Comparison of ENCODE assay signal across 16 cellular contexts in the genomic region with DNA sequence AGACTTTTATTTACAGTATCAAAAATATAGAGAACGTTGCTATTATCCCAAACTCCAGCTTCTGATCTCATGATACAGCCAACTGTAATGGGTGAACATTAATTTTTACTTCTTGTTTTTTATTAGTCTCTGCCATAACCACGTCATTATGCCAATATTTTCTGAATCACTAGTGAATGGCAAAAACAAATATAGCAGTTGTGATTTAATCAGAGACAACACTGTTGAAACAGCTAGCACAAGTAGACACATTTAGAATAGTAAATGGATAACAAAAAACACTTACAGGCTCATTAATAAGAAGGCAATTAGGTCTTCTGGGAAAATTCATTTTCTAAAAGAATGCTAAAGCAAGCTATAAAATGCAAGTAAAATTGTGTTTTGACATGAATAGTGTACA. TPM values are rescaled to one million over a fixed set of nuclear protein-coding genes. Genes with fewer than 3 reads are reported as not detected.
DNase-seq lines count a peak whose midpoint lies in the region; ATAC-seq, FAIRE-seq and TF ChIP-seq lines count a peak whose summit lies in the region.
"Had no signal": no experiment of that assay in that cellular context is flagged by ENCODE, and none has a peak within 500 bp of the region (broad histone marks: within the 10 kb centered on the region; RNA-seq: fewer than 3 reads in every experiment).

No MANE protein-coding gene starts in this region.

- intact Hi-C loops in right lobe of liver (cut with DNase I) (no loop called here), HepG2 (cut with micrococcal nuclease; ENCODE audit: unreplicated experiment) (loop anchor here (10.0 kb wide), 1 partner anchor 507 kb away; no protein-coding TSS in a partner anchor)

- POLR2A ChIA-PET in HepG2 (lab: Yijun Ruan, JAX) = interaction anchor here (1.4 to 2.8 kb wide), 2 partner anchors 8 to 13 kb away, joined by 5 to 19 read pairs; partner anchors contain the start of gene PTPRK

- CTCF ChIA-PET in HepG2 (lab: Yijun Ruan, JAX; ENCODE audit: low intra/inter-chr PET ratio, low total read pairs) = no interaction called here

- no peaks in the 10 kb centered on the region for H3K9me3 ChIP-seq in right lobe of liver
- H3K9me3 ChIP-seq in HepG2 (ENCODE audit: low read length) = no peaks in the 10 kb centered on the region
- no peaks in the 10 kb centered on the region for H3K9me3 ChIP-seq in astrocyte (ENCODE audit: insufficient read depth, low read depth, low read length)
- no peaks in the 10 kb centered on the region for H3K9me3 ChIP-seq in trophoblast cell (ENCODE audit: insufficient read depth, low read depth, low read length)
- no peaks in the 10 kb centered on the region for H3K9me3 ChIP-seq in HAP-1
- H3K9me3 ChIP-seq: MG63 had no signal

- H3K9me3 Mint-ChIP-seq in astrocyte (ENCODE audit: unreplicated experiment) = no peaks in the 10 kb centered on the region

- H2BK5ac ChIP-seq in trophoblast cell (ENCODE audit: low read depth, low read length, poor library complexity) = no peak overlapping the region

- no peak overlapping the region for H3K23ac ChIP-seq in trophoblast cell (ENCODE audit: low read length)

- H3K27me3 ChIP-seq in right lobe of liver = no peaks in the 10 kb centered on the region
- no peaks in the 10 kb centered on the region for H3K27me3 ChIP-seq in HepG2 (ENCODE audit: control insufficient read depth in 1 of 2, insufficient read depth in 2 of 2, low read length in 2 of 2)
- H3K27me3 ChIP-seq in astrocyte (ENCODE audit: insufficient read depth, low read length) = no peaks in the 10 kb centered on the region
- no peaks in the 10 kb centered on the region for H3K27me3 ChIP-seq in trophoblast cell (ENCODE audit: insufficient read depth, low read length)
- no peaks in the 10 kb centered on the region for H3K27me3 ChIP-seq in HAP-1 (ENCODE audit: low read depth)
- H3K27me3 ChIP-seq: MG63 had no signal

- DNase-seq in right lobe of liver (no peak), HepG2 (ENCODE audit: low spot score) (no peak), astrocyte (ENCODE audit: low read depth) (no peak), trophoblast cell (no peak), HuH-7 (ENCODE audit: low spot score) (no peak), COLO668 (lab: John Stamatoyannopoulos, UW; ENCODE audit: unreplicated experiment) (no peak), HAP-1 (ENCODE audit: low spot score in 2 of 2) (no peak)
- DNase-seq: COR-L47, MG63, NCI-H187, NCI-H2171, NCI-H446, SIG-M5 had no signal

- peaks cover 89% of the 10 kb centered on the region for H3K79me2 ChIP-seq in HepG2 (ENCODE audit: insufficient read depth, low read length)
- H3K79me2 ChIP-seq in astrocyte (ENCODE audit: insufficient read depth, low read length) = peaks cover 96% of the 10 kb centered on the region
- H3K79me2 ChIP-seq in trophoblast cell (ENCODE audit: control insufficient read depth, insufficient read depth, low read length, poor library complexity) = no peaks in the 10 kb centered on the region

- peak overlapping the region; percentile 76 to 86 (median 85) for H3K27ac ChIP-seq in right lobe of liver
- H3K27ac ChIP-seq in HepG2 (ENCODE audit: extremely low read length, insufficient read depth, low read length) = no peak overlapping the region
- no peak overlapping the region for H3K27ac ChIP-seq in astrocyte (ENCODE audit: low read depth, low read length)
- no peak overlapping the region for H3K27ac ChIP-seq in trophoblast cell (ENCODE audit: low read depth, low read length)
- H3K27ac ChIP-seq: C4-2B, KMS-11 had no signal

- peaks cover 67% of the 10 kb centered on the region for H3K4me1 Mint-ChIP-seq in astrocyte (ENCODE audit: low read depth, unreplicated experiment)

- no peak for TF ChIP-seq EP300 in HepG2 (IDR thresholded peaks at IDR 0.05; ENCODE audit: low read depth in 2 of 2, low read length in 2 of 2)
- TF ChIP-seq EP300 in HepG2 (CRISPR knock-in tag; IDR thresholded peaks at IDR 0.05; ENCODE audit: borderline replicate concordance) = no peak

- in situ Hi-C loops in HepG2 (cut with HindIII; ENCODE audit: extremely low pct_ligation_motif_present, low pct_unique_long_range_greater_than_20kb) = no loop called here
- in situ Hi-C loops in HAP-1 (cut with MboI; ENCODE audit: low sequenced_read_pairs) = no loop called here

- FAIRE-seq in HepG2 (lab: Jason Lieb, UNC) = no peak
- no peak for FAIRE-seq in astrocyte (lab: Jason Lieb, UNC)
- peak; percentile 58 for FAIRE-seq in islet of Langerhans (lab: Jason Lieb, UNC)

- H3K27me3 Mint-ChIP-seq in astrocyte (ENCODE audit: low read depth, unreplicated experiment) = no peaks in the 10 kb centered on the region

- no peak overlapping the region for H3K4me3 ChIP-seq in right lobe of liver
- no peak overlapping the region for H3K4me3 ChIP-seq in HepG2 (replicated peaks in 1 of 3; ENCODE audit: insufficient read depth in 1 of 3, low read depth in 2 of 3, low read length in 3 of 3)
- H3K4me3 ChIP-seq in astrocyte (ENCODE audit: insufficient read depth, low read depth, low read length) = no peak overlapping the region
- H3K4me3 ChIP-seq in trophoblast cell (ENCODE audit: low read depth, low read length) = no peak overlapping the region
- no peak overlapping the region for H3K4me3 ChIP-seq in HAP-1
- H3K4me3 ChIP-seq: MG63 had no signal

- TF ChIP-seq POLR2A in right lobe of liver (IDR thresholded peaks at IDR 0.05) = no peak
- no peak for TF ChIP-seq POLR2A in HepG2 (IDR thresholded peaks at IDR 0.05; ENCODE audit: insufficient read depth in 1 of 2, low read depth in 2 of 2, low read length in 2 of 2)

- no peak for TF ChIP-seq CTCF in right lobe of liver (IDR thresholded peaks at IDR 0.05)
- TF ChIP-seq CTCF in HepG2 (CRISPR knock-in tag; IDR thresholded peaks at IDR 0.05) = no peak
- TF ChIP-seq CTCF in astrocyte (IDR thresholded peaks at IDR 0.05; ENCODE audit: insufficient read depth, low read depth, low read length) = no peak

- H3K18ac ChIP-seq in trophoblast cell (ENCODE audit: low read length) = no peak overlapping the region

- no peak overlapping the region for H2AFZ ChIP-seq in HepG2 (ENCODE audit: low read length)
- no peak overlapping the region for H2AFZ ChIP-seq in astrocyte (ENCODE audit: low read depth, low read length)
- no peak overlapping the region for H2AFZ ChIP-seq in trophoblast cell (ENCODE audit: insufficient read depth, low read length, poor library complexity)

- no peak overlapping the region for H3K4me2 ChIP-seq in HepG2 (ENCODE audit: low read depth, low read length)
- H3K4me2 ChIP-seq in astrocyte (ENCODE audit: low read length) = no peak overlapping the region
- no peak overlapping the region for H3K4me2 ChIP-seq in trophoblast cell (ENCODE audit: low read length)
- H3K4me2 ChIP-seq: KMS-11 had no signal

- no peak overlapping the region for H4K91ac ChIP-seq in trophoblast cell (ENCODE audit: low read depth, low read length)

- peak overlapping the region; percentile 41 for H3K4me3 Mint-ChIP-seq in astrocyte (ENCODE audit: unreplicated experiment)

- no TSS peak for BruUV-seq in HepG2 (replicated peaks; lab: Mats Ljungman, UMichigan)

- H2BK120ac ChIP-seq in trophoblast cell (ENCODE audit: insufficient read depth, low read length, poor library complexity) = no peak overlapping the region

- H4K8ac ChIP-seq in trophoblast cell (ENCODE audit: low read depth, low read length) = no peak overlapping the region

- H3K36me3 Mint-ChIP-seq in astrocyte (ENCODE audit: low read depth, unreplicated experiment) = peaks cover 2% of the 10 kb centered on the region

- H3K79me1 ChIP-seq in trophoblast cell (ENCODE audit: low read length) = no peaks in the 10 kb centered on the region

- H3K4me1 ChIP-seq in right lobe of liver = peaks cover 0 to 72% (median 28%) of the 10 kb centered on the region in 4 donors
- peaks cover 96% of the 10 kb centered on the region for H3K4me1 ChIP-seq in HepG2 (ENCODE audit: insufficient read depth, low read length)
- H3K4me1 ChIP-seq in astrocyte (ENCODE audit: insufficient read depth, low read length) = peaks cover 57% of the 10 kb centered on the region
- H3K4me1 ChIP-seq in trophoblast cell (ENCODE audit: control insufficient read depth in 1 of 2, insufficient read depth in 2 of 2, low read length in 2 of 2) = peaks cover 0 to 4% of the 10 kb centered on the region in 2 experiments
- H3K4me1 ChIP-seq in HAP-1 = peaks cover 13% of the 10 kb centered on the region

- H3K36me3 ChIP-seq in right lobe of liver (no peaks in the 10 kb centered on the region), HepG2 (replicated peaks in 1 of 2; ENCODE audit: control insufficient read depth in 1 of 2, insufficient read depth in 2 of 2, low read length in 2 of 2) (no peaks in the 10 kb centered on the region; a peak in 2 of 5 replicates), astrocyte (ENCODE audit: insufficient read depth, low read length) (no peaks in the 10 kb centered on the region), trophoblast cell (ENCODE audit: control insufficient read depth in 1 of 2, insufficient read depth in 2 of 2, low read length in 2 of 2) (no peaks in the 10 kb centered on the region), HAP-1 (replicated peaks) (no peaks in the 10 kb centered on the region)
- H3K36me3 ChIP-seq: MG63 had no signal

- no peak overlapping the region for H2BK12ac ChIP-seq in trophoblast cell (ENCODE audit: low read length)

- H4K20me1 ChIP-seq in HepG2 (ENCODE audit: insufficient read depth, low read length) (peaks cover 7% of the 10 kb centered on the region; the same call in 1 of the 2 replicates), astrocyte (ENCODE audit: insufficient read depth, low read length) (peaks cover 28% of the 10 kb centered on the region)

- no peak overlapping the region for H3K4ac ChIP-seq in trophoblast cell (ENCODE audit: low read depth, low read length)

- H4K12ac ChIP-seq in trophoblast cell (ENCODE audit: low read depth, low read length) = no peak overlapping the region

- no peak for TF ChIP-seq RAD21 in HepG2 (CRISPR knock-in tag; IDR thresholded peaks at IDR 0.05)

- peak in 1 of 4 donors; percentile 21 for ATAC-seq in right lobe of liver
- ATAC-seq in HepG2 = no peak

- no peak overlapping the region for H3K9ac ChIP-seq in HepG2 (ENCODE audit: insufficient read depth, low read depth, low read length)
- no peak overlapping the region for H3K9ac ChIP-seq in astrocyte (ENCODE audit: low read length)
- H3K9ac ChIP-seq in trophoblast cell (ENCODE audit: low read length) = no peak overlapping the region
- H3K9ac ChIP-seq: KMS-11 had no signal

- WGBS in right lobe of liver (ENCODE audit: insufficient coverage, low coverage, low lambda C conversion rate, missing lambda C conversion rate) = 41% methylated on average over 2 of the region's 2 CpGs
- 84% methylated on average over 2 of the region's 2 CpGs for WGBS in HepG2 (ENCODE audit: low lambda C conversion rate)
- no CpG with 5 or more reads among the region's 2 CpGs for WGBS in trophoblast cell (ENCODE audit: extremely low coverage, insufficient coverage, insufficient read length)

- H3K14ac ChIP-seq in trophoblast cell (ENCODE audit: low read length) = no peak overlapping the region

- no peak overlapping the region for H2AK5ac ChIP-seq in trophoblast cell (ENCODE audit: low read length)

- H3K27ac Mint-ChIP-seq in astrocyte (ENCODE audit: unreplicated experiment) = no peak overlapping the region

RNA-seq across cellular contexts. Expression of gene PTPRK, which starts 8.1 kb away (rescaled TPM):
- total RNA-seq in right lobe of liver = 10 to 100 TPM; 27.7 to 54.5 (median 35.7) TPM
- 52.4 and 98.3 TPM in 2 replicates for total RNA-seq in HepG2 (2016; rRNA removed; fragmentation: Illumina TruSeq; extraction: Trizol)
- total RNA-seq in HepG2 (2016; cell fraction: cytosol; rRNA removed; fragmentation: Illumina TruSeq; extraction: Trizol; ENCODE audit: low read depth) = 29.7 and 32.9 TPM in 2 replicates
- total RNA-seq in HepG2 (2016; cell fraction: insoluble cytoplasmic fraction; rRNA removed; fragmentation: Illumina TruSeq; extraction: Trizol) = 47.0 and 86.4 TPM in 2 replicates
- 36.9 and 39.5 TPM in 2 replicates for total RNA-seq in HepG2 (2016; cell fraction: membrane; rRNA removed; fragmentation: Illumina TruSeq; extraction: Trizol)
- total RNA-seq in HepG2 (2016; cell fraction: nucleus; rRNA removed; fragmentation: Illumina TruSeq; extraction: Trizol) = 243 and 259 TPM in 2 replicates
- 40.0 and 43.6 TPM in 2 replicates for polyA plus RNA-seq in HepG2 (2011; rRNA removed)
- 26.4 and 36.1 TPM in 2 replicates for polyA plus RNA-seq in HepG2 (2011; cell fraction: cytosol; rRNA removed)
- 57.3 and 62.4 TPM in 2 replicates for polyA plus RNA-seq in HepG2 (2011; cell fraction: nucleus; rRNA removed)
- polyA plus RNA-seq in HepG2 (2012) = 74.2 and 81.5 TPM in 2 replicates
- 14.1 and 16.7 TPM in 2 replicates for polyA plus RNA-seq in HepG2 (2016; cell fraction: cytosol; fragmentation: Illumina TruSeq; extraction: Trizol; ENCODE audit: low read depth)
- polyA plus RNA-seq in HepG2 (2016; cell fraction: insoluble cytoplasmic fraction; fragmentation: Illumina TruSeq; extraction: Trizol; ENCODE audit: low read depth) = 36.4 and 38.2 TPM in 2 replicates
- 17.6 and 19.0 TPM in 2 replicates for polyA plus RNA-seq in HepG2 (2016; cell fraction: membrane; fragmentation: Illumina TruSeq; extraction: Trizol; ENCODE audit: low read depth)
- polyA plus RNA-seq in HepG2 (2016; cell fraction: nucleus; fragmentation: Illumina TruSeq; extraction: Trizol; ENCODE audit: insufficient read depth, low read depth) = 68.4 and 81.3 TPM in 2 replicates
- polyA minus RNA-seq in HepG2 (2011; rRNA and poly(A)+ RNA removed; ENCODE audit: low replicate concordance) = 19.5 and 154 TPM in 2 replicates
- 69.6 and 97.5 TPM in 2 replicates for polyA minus RNA-seq in HepG2 (2011; cell fraction: cytosol; rRNA and poly(A)+ RNA removed)
- polyA minus RNA-seq in HepG2 (2011; cell fraction: nucleus; rRNA and poly(A)+ RNA removed) = 726 and 816 TPM in 2 replicates
- total RNA-seq in astrocyte = 139 and 159 TPM in 2 replicates
- 15.0 and 15.3 TPM in 2 replicates for polyA plus RNA-seq in trophoblast cell (2013)

Comparison
In these comparisons a context has a peak if more than half of its experiments do, and no peak if none do; other contexts are left out.
1. H3K27ac ChIP-seq: peak in right lobe of liver (3 of 3); none in HepG2 (single experiment), astrocyte (single experiment) and trophoblast cell (single experiment).